In genomic region chrX:119734897-119735339, GRCh38 we compare ENCODE assay signal across 1 cellular context.
TF ChIP-seq lines count a peak whose summit lies in the region.

No MANE protein-coding gene starts in this region.

TF ChIP-seq in endothelial cell of umbilical vein, 7 proteins besides CTCF, POLR2A, EP300 and RAD21 (continued from another document):
- TF ChIP-seq POLR2AphosphoS5 (IDR thresholded peaks at IDR 0.05; ENCODE audit: insufficient read depth, low read depth, low read length) = no peak
- no peak for TF ChIP-seq EZH2 (IDR thresholded peaks at IDR 0.05; ENCODE audit: borderline replicate concordance, low read depth, low read length, severe bottlenecking)
- no peak for TF ChIP-seq MYC (IDR thresholded peaks at IDR 0.05; ENCODE audit: low read depth, low read length)
- TF ChIP-seq GATA2 (IDR thresholded peaks at IDR 0.05; ENCODE audit: insufficient read depth, insufficient read length, low read depth, low read length) = no peak
- TF ChIP-seq FOS (IDR thresholded peaks at IDR 0.05; ENCODE audit: borderline replicate concordance, insufficient read depth, low read length) = no peak
- TF ChIP-seq JUN (IDR thresholded peaks at IDR 0.05; ENCODE audit: borderline replicate concordance, insufficient read depth, insufficient read length, low read depth) = no peak
